ENCODE assay signal across 1 cellular context in the genomic region with DNA sequence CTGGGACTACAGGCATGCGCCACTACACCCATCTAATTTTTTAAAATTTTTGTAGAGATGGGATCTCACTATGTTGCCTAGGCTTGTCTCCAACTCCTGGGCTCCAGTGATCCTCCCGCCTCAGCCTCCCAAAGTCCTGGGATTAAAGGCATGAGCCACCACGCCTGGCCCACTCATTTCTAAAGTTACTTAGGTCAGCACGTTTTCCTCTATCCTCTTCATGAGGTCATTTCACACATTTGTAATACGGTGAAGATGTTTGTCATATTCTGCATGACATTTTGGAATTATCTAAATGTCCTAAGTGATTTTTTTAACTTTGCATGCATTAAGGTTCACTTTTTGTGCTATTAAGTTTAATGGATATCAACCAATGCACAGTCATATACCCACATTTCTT.
TF ChIP-seq lines count a peak whose summit lies in the region.

No MANE protein-coding gene starts in this region.

TF ChIP-seq in IMR-90, 13 proteins besides CTCF, POLR2A, EP300 and RAD21:
- TF ChIP-seq MAFK (IDR thresholded peaks at IDR 0.05; ENCODE audit: low read depth, low read length) (peak; percentile 31; the same call in 1 of the 2 replicates), SMC3 (IDR thresholded peaks at IDR 0.05; ENCODE audit: low read depth, low read length) (no peak)
- TF ChIP-seq, protein P1, sequence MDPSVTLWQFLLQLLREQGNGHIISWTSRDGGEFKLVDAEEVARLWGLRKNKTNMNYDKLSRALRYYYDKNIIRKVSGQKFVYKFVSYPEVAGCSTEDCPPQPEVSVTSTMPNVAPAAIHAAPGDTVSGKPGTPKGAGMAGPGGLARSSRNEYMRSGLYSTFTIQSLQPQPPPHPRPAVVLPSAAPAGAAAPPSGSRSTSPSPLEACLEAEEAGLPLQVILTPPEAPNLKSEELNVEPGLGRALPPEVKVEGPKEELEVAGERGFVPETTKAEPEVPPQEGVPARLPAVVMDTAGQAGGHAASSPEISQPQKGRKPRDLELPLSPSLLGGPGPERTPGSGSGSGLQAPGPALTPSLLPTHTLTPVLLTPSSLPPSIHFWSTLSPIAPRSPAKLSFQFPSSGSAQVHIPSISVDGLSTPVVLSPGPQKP (IDR thresholded peaks at IDR 0.05; ENCODE audit: borderline replicate concordance, low read depth, low read length): no peak
